Comparison of ENCODE assay signal across 8 cellular contexts in genomic region chr1:218351617-218352438, GRCh38. TPM values are rescaled to one million over a fixed set of nuclear protein-coding genes. Genes with fewer than 3 reads are reported as not detected.
DNase-seq lines count a peak whose midpoint lies in the region; ATAC-seq and TF ChIP-seq lines count a peak whose summit lies in the region.

No MANE protein-coding gene starts in this region.

- H3K27ac Mint-ChIP-seq in natural killer cell = no peak overlapping the region

- peak overlapping the region; percentile 81 to 82 for H3K27ac ChIP-seq in coronary artery

- peak overlapping the region; percentile 4 for H3K4me3 Mint-ChIP-seq in natural killer cell

- no peaks in the 10 kb centered on the region for H3K9me3 Mint-ChIP-seq in natural killer cell

- TF ChIP-seq CTCF in coronary artery (IDR thresholded peaks at IDR 0.05) = no peak
- no peak for TF ChIP-seq CTCF in natural killer cell (IDR thresholded peaks at IDR 0.05)

- peak; percentile 48 for ATAC-seq in HG03060 (IDR thresholded peaks at IDR 0.05; ENCODE audit: low read depth, unreplicated experiment)
- ATAC-seq in natural killer cell = peak; percentile 22 to 60 (median 48)

- DNase-seq in stimulated activated CD4-positive, alpha-beta T cell treated with anti-CD3 and anti-CD28 coated beads, Interleukin-15, amount 100 ng/mL, for 24 hours = peak; percentile 28
- DNase-seq in stimulated activated CD4-positive, alpha-beta T cell treated with anti-CD3 and anti-CD28 coated beads, Interleukin-12 subunit alpha, Interleukin-12 subunit beta, amount 100 ng/mL, for 4 hours = no peak
- DNase-seq in SIG-M5 treated with dmso at 0.1 percent for 504 hours (lab: John Stamatoyannopoulos, UW; ENCODE audit: unreplicated experiment) (peak; percentile 77), coronary artery (ENCODE audit: low spot score) (no peak), natural killer cell (no peak), D341Med (ENCODE audit: low spot score) (no peak), NCI-H1694 treated with DMSO at 0.1 percent for 48 hours (lab: John Stamatoyannopoulos, UW) (no peak)

- H3K27me3 Mint-ChIP-seq in natural killer cell (ENCODE audit: low read depth in 2 of 2) = peaks cover 16 to 29% of the 10 kb centered on the region in 2 donors

- peak overlapping the region; percentile 71 for H3K4me3 ChIP-seq in coronary artery

- H3K36me3 Mint-ChIP-seq in natural killer cell = no peaks in the 10 kb centered on the region

- H3K4me1 Mint-ChIP-seq in natural killer cell = peaks cover 10 to 20% of the 10 kb centered on the region in 2 donors

- intact Hi-C loops in natural killer cell (cut with micrococcal nuclease) = no loop called here

RNA-seq across cellular contexts. Expression of gene TGFB2, which starts 6.7 kb away (rescaled TPM):
- under 1 TPM in 1 of 3 donors, not detected in 2; 0.07 TPM for total RNA-seq in natural killer cell

Comparison
In these comparisons a context has a peak if more than half of its experiments do, and no peak if none do; other contexts are left out.
1. DNase-seq: peak in stimulated activated CD4-positive, alpha-beta T cell treated with anti-CD3 and anti-CD28 coated beads, Interleukin-15, amount 100 ng/mL, for 24 hours (single experiment) and SIG-M5 treated with dmso at 0.1 percent for 504 hours (single experiment); none in stimulated activated CD4-positive, alpha-beta T cell treated with anti-CD3 and anti-CD28 coated beads, Interleukin-12 subunit alpha, Interleukin-12 subunit beta, amount 100 ng/mL, for 4 hours (single experiment), coronary artery (single experiment), natural killer cell (single experiment), D341Med (single experiment) and NCI-H1694 treated with DMSO at 0.1 percent for 48 hours (single experiment).